In genomic region chr4:182944484-182945227, GRCh38 we compare ENCODE assay signal across 36 cellular contexts.
"Had no signal": no experiment of that assay in that cellular context is flagged by ENCODE, and none has a peak within 500 bp of the region (broad histone marks: within the 10 kb centered on the region; RNA-seq: fewer than 3 reads in every experiment).

No MANE protein-coding gene starts in this region.

- H3K36me3 Mint-ChIP-seq: activated CD4-positive, alpha-beta memory T cell treated with anti-CD3 and anti-CD28 coated beads for 36 hours; activated CD8-positive, alpha-beta memory T cell treated with anti-CD3 and anti-CD28 coated beads, Interleukin-2, amount 10 ng/mL, durations not matched to agents 7 days and 5 days; activated naive CD4-positive, alpha-beta T cell treated with anti-CD3 and anti-CD28 coated beads, Interleukin-2, amount 50 U/mL, for 24 hours; activated naive CD8-positive, alpha-beta T cell treated with anti-CD3 and anti-CD28 coated beads for 36 hours had no signal

- H3K27ac ChIP-seq: adrenal gland, body of pancreas, esophagus muscularis mucosa, foreskin keratinocyte, gastrocnemius medialis, heart right ventricle, WERI-Rb-1 had no signal

- H3K4me1 ChIP-seq: adrenal gland, body of pancreas, esophagus muscularis mucosa, foreskin keratinocyte, gastrocnemius medialis, heart right ventricle had no signal

- H3K9me3 Mint-ChIP-seq: activated B cell treated with CpG ODN at 0.5 μM for 24 hours; activated CD4-positive, alpha-beta memory T cell treated with anti-CD3 and anti-CD28 coated beads for 36 hours; activated CD4-positive, alpha-beta T cell treated with anti-CD3 and anti-CD28 coated beads, Interleukin-2, amount 10 ng/mL, durations not matched to agents 24 days and 14 days; activated naive CD4-positive, alpha-beta T cell treated with anti-CD3 and anti-CD28 coated beads for 36 hours; activated naive CD4-positive, alpha-beta T cell treated with anti-CD3 and anti-CD28 coated beads, Interleukin-2, amount 50 U/mL, for 24 hours; activated naive CD8-positive, alpha-beta T cell treated with anti-CD3 and anti-CD28 coated beads for 36 hours; activated naive CD8-positive, alpha-beta T cell treated with anti-CD3 and anti-CD28 coated beads, Interleukin-2, amount 50 U/mL, for 24 hours; activated T-helper 1 cell treated with anti-CD3 and anti-CD28 coated beads, Interleukin-12 subunit alpha, Interleukin-12 subunit beta, Interleukin-2, Interleukin-4 antibody, amounts not matched to agents 30 ng/mL and 10 ng/mL and 1 ng/mL, durations not matched to agents 14 hours and 24 hours and 36 hours; activated T-helper 2 cell treated with anti-CD3 and anti-CD28 coated beads, Interferon-gamma antibody, Interleukin-2, Interleukin-4, amounts not matched to agents 10 μg/mL and 5 μg/mL and 100 μg/mL, durations not matched to agents 14 hours and 24 hours and 36 hours; effector memory CD8-positive, alpha-beta T cell; T-helper 2 cell treated with Interferon-gamma antibody and Interleukin-4, amounts not matched to agents 5 μg/mL and 100 μg/mL, for 36 hours had no signal

- H3K4me3 Mint-ChIP-seq: activated B cell treated with CpG ODN at 0.5 μM for 24 hours; activated CD4-positive, alpha-beta memory T cell treated with anti-CD3 and anti-CD28 coated beads for 36 hours; activated CD4-positive, alpha-beta T cell treated with anti-CD3 and anti-CD28 coated beads for 36 hours; activated CD4-positive, alpha-beta T cell treated with anti-CD3 and anti-CD28 coated beads, Interleukin-2, amount 10 ng/mL, durations not matched to agents 24 days and 14 days; activated CD8-positive, alpha-beta memory T cell treated with anti-CD3 and anti-CD28 coated beads, Interleukin-2, amount 10 ng/mL, durations not matched to agents 7 days and 5 days; activated CD8-positive, alpha-beta T cell treated with anti-CD3 and anti-CD28 coated beads, Interleukin-2, amount 10 ng/mL, durations not matched to agents 7 days and 5 days; activated naive CD4-positive, alpha-beta T cell treated with anti-CD3 and anti-CD28 coated beads for 36 hours; activated naive CD4-positive, alpha-beta T cell treated with anti-CD3 and anti-CD28 coated beads, Interleukin-2, amount 50 U/mL, for 24 hours; activated naive CD8-positive, alpha-beta T cell treated with anti-CD3 and anti-CD28 coated beads for 36 hours; activated naive CD8-positive, alpha-beta T cell treated with anti-CD3 and anti-CD28 coated beads, Interleukin-2, amount 50 U/mL, for 24 hours; activated T-helper 1 cell treated with anti-CD3 and anti-CD28 coated beads, Interleukin-12 subunit alpha, Interleukin-12 subunit beta, Interleukin-2, Interleukin-4 antibody, amounts not matched to agents 30 ng/mL and 10 ng/mL and 1 ng/mL, durations not matched to agents 14 hours and 24 hours and 36 hours; effector memory CD8-positive, alpha-beta T cell; T-helper 17 cell; T-helper 2 cell treated with Interferon-gamma antibody and Interleukin-4, amounts not matched to agents 5 μg/mL and 100 μg/mL, for 36 hours had no signal

- H3K9me3 ChIP-seq: adrenal gland, body of pancreas, esophagus muscularis mucosa, gastrocnemius medialis, heart right ventricle had no signal

- H3K4me3 ChIP-seq: adrenal gland, body of pancreas, esophagus muscularis mucosa, gastrocnemius medialis, heart right ventricle had no signal

- DNase-seq: activated B cell treated with CpG ODN at 0.5 μM for 24 hours; activated CD4-positive, alpha-beta memory T cell treated with anti-CD3 and anti-CD28 coated beads for 36 hours; activated CD4-positive, alpha-beta T cell treated with anti-CD3 and anti-CD28 coated beads for 36 hours; activated CD4-positive, alpha-beta T cell treated with anti-CD3 and anti-CD28 coated beads, Interleukin-2, amount 10 ng/mL, durations not matched to agents 24 days and 14 days; activated CD8-positive, alpha-beta memory T cell treated with anti-CD3 and anti-CD28 coated beads, Interleukin-2, amount 10 ng/mL, durations not matched to agents 7 days and 5 days; activated CD8-positive, alpha-beta memory T cell treated with anti-CD3 and anti-CD28 coated beads, Interleukin-2, amount 50 U/mL, for 4 hours; activated CD8-positive, alpha-beta T cell treated with anti-CD3 and anti-CD28 coated beads, Interleukin-2, amount 10 ng/mL, durations not matched to agents 7 days and 5 days; activated effector memory CD4-positive, alpha-beta T cell treated with anti-CD3 and anti-CD28 coated beads, Interleukin-2, amount 50 U/mL, for 16 hours; activated naive CD4-positive, alpha-beta T cell treated with anti-CD3 and anti-CD28 coated beads for 36 hours; activated naive CD8-positive, alpha-beta T cell treated with anti-CD3 and anti-CD28 coated beads for 36 hours; activated naive CD8-positive, alpha-beta T cell treated with anti-CD3 and anti-CD28 coated beads, Interleukin-2, amount 50 U/mL, for 24 hours; activated T-cell treated with anti-CD3 and anti-CD28 coated beads, Interleukin-2, amount 50 U/mL, for 1 hour; activated T-cell treated with anti-CD3 and anti-CD28 coated beads, Interleukin-2, amount 50 U/mL, for 48 hours; adrenal gland; amygdala; aorta; body of pancreas; caudate nucleus; cortex of kidney; dermis blood vessel endothelial cell; effector CD4-positive, alpha-beta T cell; effector memory CD8-positive, alpha-beta T cell; erythroblast; foreskin keratinocyte; gastrocnemius medialis; glutamatergic neuron; heart right ventricle; T-helper 17 cell; T1000; WERI-Rb-1 had no signal

- H3K27me3 ChIP-seq: body of pancreas, esophagus muscularis mucosa had no signal

- ATAC-seq: activated CD4-positive, alpha-beta T cell treated with anti-CD3 and anti-CD28 coated beads for 36 hours; activated CD4-positive, CD25-positive, alpha-beta regulatory T cell treated with anti-CD3 and anti-CD28 coated beads, Interleukin-2, amount 50 U/mL, for 24 hours; activated CD8-positive, alpha-beta memory T cell treated with anti-CD3 and anti-CD28 coated beads, Interleukin-2, amount 10 ng/mL, durations not matched to agents 7 days and 5 days; activated CD8-positive, alpha-beta T cell treated with anti-CD3 and anti-CD28 coated beads, Interleukin-2, amount 10 ng/mL, durations not matched to agents 7 days and 5 days; activated naive CD8-positive, alpha-beta T cell treated with anti-CD3 and anti-CD28 coated beads, Interleukin-2, amount 50 U/mL, for 24 hours; body of pancreas; effector memory CD8-positive, alpha-beta T cell; foreskin keratinocyte; gastrocnemius medialis; heart right ventricle; T-helper 17 cell had no signal

- H3K27ac Mint-ChIP-seq: activated B cell treated with CpG ODN at 0.5 μM for 24 hours; activated CD4-positive, alpha-beta memory T cell treated with anti-CD3 and anti-CD28 coated beads for 36 hours; activated CD4-positive, alpha-beta T cell treated with anti-CD3 and anti-CD28 coated beads for 36 hours; activated CD4-positive, alpha-beta T cell treated with anti-CD3 and anti-CD28 coated beads, Interleukin-2, amount 10 ng/mL, durations not matched to agents 24 days and 14 days; activated CD8-positive, alpha-beta memory T cell treated with anti-CD3 and anti-CD28 coated beads, Interleukin-2, amount 10 ng/mL, durations not matched to agents 7 days and 5 days; activated CD8-positive, alpha-beta T cell treated with anti-CD3 and anti-CD28 coated beads, Interleukin-2, amount 10 ng/mL, durations not matched to agents 7 days and 5 days; activated naive CD4-positive, alpha-beta T cell treated with anti-CD3 and anti-CD28 coated beads for 36 hours; activated naive CD8-positive, alpha-beta T cell treated with anti-CD3 and anti-CD28 coated beads for 36 hours; activated naive CD8-positive, alpha-beta T cell treated with anti-CD3 and anti-CD28 coated beads, Interleukin-2, amount 50 U/mL, for 24 hours; activated T-helper 1 cell treated with anti-CD3 and anti-CD28 coated beads, Interleukin-12 subunit alpha, Interleukin-12 subunit beta, Interleukin-2, Interleukin-4 antibody, amounts not matched to agents 30 ng/mL and 10 ng/mL and 1 ng/mL, durations not matched to agents 14 hours and 24 hours and 36 hours; activated T-helper 2 cell treated with anti-CD3 and anti-CD28 coated beads, Interferon-gamma antibody, Interleukin-2, Interleukin-4, amounts not matched to agents 10 μg/mL and 5 μg/mL and 100 μg/mL, durations not matched to agents 14 hours and 24 hours and 36 hours; effector memory CD8-positive, alpha-beta T cell; T-helper 17 cell; T-helper 2 cell treated with Interferon-gamma antibody and Interleukin-4, amounts not matched to agents 5 μg/mL and 100 μg/mL, for 36 hours had no signal

- H3K36me3 ChIP-seq: adrenal gland, esophagus muscularis mucosa, gastrocnemius medialis, heart right ventricle, WERI-Rb-1 had no signal

- H3K4me1 Mint-ChIP-seq: activated B cell treated with CpG ODN at 0.5 μM for 24 hours; activated CD4-positive, alpha-beta T cell treated with anti-CD3 and anti-CD28 coated beads for 36 hours; activated CD4-positive, alpha-beta T cell treated with anti-CD3 and anti-CD28 coated beads, Interleukin-2, amount 10 ng/mL, durations not matched to agents 24 days and 14 days; activated CD8-positive, alpha-beta memory T cell treated with anti-CD3 and anti-CD28 coated beads, Interleukin-2, amount 10 ng/mL, durations not matched to agents 7 days and 5 days; activated naive CD4-positive, alpha-beta T cell treated with anti-CD3 and anti-CD28 coated beads, Interleukin-2, amount 50 U/mL, for 24 hours; activated naive CD8-positive, alpha-beta T cell treated with anti-CD3 and anti-CD28 coated beads for 36 hours; activated naive CD8-positive, alpha-beta T cell treated with anti-CD3 and anti-CD28 coated beads, Interleukin-2, amount 50 U/mL, for 24 hours; T-helper 17 cell had no signal
